In genomic region chr9:92668746-92669526, GRCh38 we compare ENCODE assay signal across 8 cellular contexts. TPM values are rescaled to one million over a fixed set of nuclear protein-coding genes. Genes with fewer than 3 reads are reported as not detected.
DNase-seq lines count a peak whose midpoint lies in the region; ATAC-seq and TF ChIP-seq lines count a peak whose summit lies in the region.

No MANE protein-coding gene starts in this region.

- H3K36me3 Mint-ChIP-seq in T-helper 1 cell treated with Interleukin-12 subunit alpha and Interleukin-12 subunit beta and Interleukin-4 antibody, amounts not matched to agents 30 μg/mL and 1 μg/mL, for 36 hours (ENCODE audit: low read depth), result peaks cover 18% of the 10 kb centered on the region

- no peaks in the 10 kb centered on the region for H3K36me3 ChIP-seq in colonic mucosa

- no peaks in the 10 kb centered on the region for H3K27me3 Mint-ChIP-seq in T-helper 1 cell treated with Interleukin-12 subunit alpha and Interleukin-12 subunit beta and Interleukin-4 antibody, amounts not matched to agents 30 μg/mL and 1 μg/mL, for 36 hours (ENCODE audit: low read depth)

- no peak for TF ChIP-seq POLR2A in lower leg skin (IDR thresholded peaks at IDR 0.05)

- TF ChIP-seq CTCF in colonic mucosa (IDR thresholded peaks at IDR 0.05) (no peak), lower leg skin (IDR thresholded peaks at IDR 0.05) (no peak)

- peak overlapping the region; percentile 86 for H3K27ac Mint-ChIP-seq in T-helper 1 cell treated with Interleukin-12 subunit alpha and Interleukin-12 subunit beta and Interleukin-4 antibody, amounts not matched to agents 30 μg/mL and 1 μg/mL, for 36 hours

- H3K4me1 ChIP-seq in colonic mucosa, result peaks cover 7% of the 10 kb centered on the region

- H3K9me3 ChIP-seq in colonic mucosa, result no peaks in the 10 kb centered on the region

- H3K4me3 Mint-ChIP-seq in T-helper 1 cell treated with Interleukin-12 subunit alpha and Interleukin-12 subunit beta and Interleukin-4 antibody, amounts not matched to agents 30 μg/mL and 1 μg/mL, for 36 hours, result peak overlapping the region; percentile 85

- H3K4me3 ChIP-seq in colonic mucosa (peak overlapping the region; percentile 94), lower leg skin (ENCODE audit: low read depth, poor library complexity, severe bottlenecking) (peak overlapping the region; percentile 55)

- no peaks in the 10 kb centered on the region for H3K27me3 ChIP-seq in colonic mucosa

- H3K9me3 Mint-ChIP-seq in T-helper 1 cell treated with Interleukin-12 subunit alpha and Interleukin-12 subunit beta and Interleukin-4 antibody, amounts not matched to agents 30 μg/mL and 1 μg/mL, for 36 hours, result no peaks in the 10 kb centered on the region

- ATAC-seq in GM21619 (IDR thresholded peaks at IDR 0.05; ENCODE audit: unreplicated experiment), result no peak
- no peak for ATAC-seq in HG03159 (IDR thresholded peaks at IDR 0.05; ENCODE audit: unreplicated experiment)

- DNase-seq in activated gamma-delta T cell treated with anti-CD3 and anti-CD28 coated beads, Interleukin-2, amount 50 U/mL, for 16 hours (ENCODE audit: low read depth), result peak; percentile 32
- DNase-seq in activated gamma-delta T cell (lab: John Stamatoyannopoulos, UW), result no peak
- DNase-seq in colonic mucosa, result peak; percentile 55
- DNase-seq in lower leg skin (ENCODE audit: low spot score in 2 of 2), result peak in 1 of 2 donors; percentile 88
- peak; percentile 5 for DNase-seq in stimulated activated CD8-positive, alpha-beta memory T cell treated with anti-CD3 and anti-CD28 coated beads, Interleukin-12 subunit alpha, Interleukin-12 subunit beta, amount 100 ng/mL, for 24 hours (ENCODE audit: extremely low read depth)

- intact Hi-C loops in colonic mucosa (cut with DNase I), result no loop called here
- intact Hi-C loops in lower leg skin (cut with DNase I; ENCODE audit: low total_unique reads), result no loop called here

- H3K4me1 Mint-ChIP-seq in T-helper 1 cell treated with Interleukin-12 subunit alpha and Interleukin-12 subunit beta and Interleukin-4 antibody, amounts not matched to agents 30 μg/mL and 1 μg/mL, for 36 hours (ENCODE audit: low read depth), result peaks cover 33% of the 10 kb centered on the region

- peak overlapping the region; percentile 73 for H3K27ac ChIP-seq in colonic mucosa

- H3K9ac ChIP-seq in colonic mucosa (ENCODE audit: low read depth in 2 of 2, low read length in 2 of 2), result peak overlapping the region; percentile 84 to 96

- WGBS in lower leg skin, 2 donors, result 14% methylated on average over 14 of the region's 14 CpGs

RNA-seq across cellular contexts. Expression of gene IPPK, which starts 1.0 kb away (rescaled TPM):
- total RNA-seq in colonic mucosa, result 1 to 10 TPM; 8.2 to 8.4 TPM
- 10 to 100 TPM; 49.2 to 71.5 (median 54.4) TPM for total RNA-seq in lower leg skin

Comparison
In these comparisons a context has a peak if more than half of its experiments do, and no peak if none do; other contexts are left out.
1. RNA of gene IPPK, which starts 1.0 kb away (total RNA-seq): 49.2 to 71.5 TPM in lower leg skin; 8.2 to 8.4 TPM in colonic mucosa; every median in the first group is over 4 times any median in the second.